Comparison of ENCODE assay signal across 1 cellular context in the genomic region with DNA sequence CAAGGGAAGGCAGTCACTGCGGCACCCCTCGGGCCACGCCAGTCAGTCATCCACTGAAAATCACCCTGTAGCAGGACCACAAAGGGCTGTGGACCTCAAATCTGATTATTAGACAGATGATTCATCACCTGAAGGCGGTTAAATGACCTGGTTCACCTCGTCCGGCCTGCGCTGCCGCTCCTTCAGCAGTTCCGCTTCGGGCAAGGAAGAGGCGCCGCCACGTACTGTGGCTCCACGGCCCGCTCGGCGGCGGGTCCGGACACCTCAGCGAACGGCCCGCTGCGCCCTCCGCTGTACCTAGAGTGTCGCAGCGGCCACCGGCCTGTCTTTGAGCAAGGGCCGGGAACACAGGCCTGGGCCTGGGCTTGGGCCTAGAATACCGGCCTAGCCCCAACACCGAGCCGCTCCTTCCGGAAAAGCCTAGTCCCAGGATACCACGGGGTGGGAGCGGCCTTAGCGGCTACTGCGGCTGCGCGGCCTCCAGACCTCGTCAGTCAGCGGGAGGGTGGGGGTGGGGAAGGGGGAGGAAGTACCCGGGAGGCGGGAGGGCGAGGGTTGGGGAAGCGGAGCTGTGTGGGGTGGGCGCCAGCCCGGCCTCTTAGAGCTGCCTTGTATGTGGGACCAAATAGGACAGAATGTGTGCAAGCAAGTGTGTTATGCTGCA.
TF ChIP-seq lines count a peak whose summit lies in the region.

A gene with protein sequence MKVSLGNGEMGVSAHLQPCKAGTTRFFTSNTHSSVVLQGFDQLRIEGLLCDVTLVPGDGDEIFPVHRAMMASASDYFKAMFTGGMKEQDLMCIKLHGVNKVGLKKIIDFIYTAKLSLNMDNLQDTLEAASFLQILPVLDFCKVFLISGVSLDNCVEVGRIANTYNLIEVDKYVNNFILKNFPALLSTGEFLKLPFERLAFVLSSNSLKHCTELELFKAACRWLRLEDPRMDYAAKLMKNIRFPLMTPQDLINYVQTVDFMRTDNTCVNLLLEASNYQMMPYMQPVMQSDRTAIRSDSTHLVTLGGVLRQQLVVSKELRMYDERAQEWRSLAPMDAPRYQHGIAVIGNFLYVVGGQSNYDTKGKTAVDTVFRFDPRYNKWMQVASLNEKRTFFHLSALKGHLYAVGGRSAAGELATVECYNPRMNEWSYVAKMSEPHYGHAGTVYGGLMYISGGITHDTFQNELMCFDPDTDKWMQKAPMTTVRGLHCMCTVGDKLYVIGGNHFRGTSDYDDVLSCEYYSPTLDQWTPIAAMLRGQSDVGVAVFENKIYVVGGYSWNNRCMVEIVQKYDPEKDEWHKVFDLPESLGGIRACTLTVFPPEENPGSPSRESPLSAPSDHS (minus strand): TSS at position 436 of the 664 bp plus-strand sequence. CDS start 545 bp downstream, outside the sequence.

TF ChIP-seq in HepG2, 621 proteins besides CTCF, POLR2A, EP300 and RAD21 (continued from another document and continues in another):
- no peak for TF ChIP-seq FOXP4 (CRISPR knock-in tag; IDR thresholded peaks at IDR 0.05)
- TF ChIP-seq CBX2 (IDR thresholded peaks at IDR 0.05; ENCODE audit: low read depth, low read length): no peak
- no peak for TF ChIP-seq CBX2 (CRISPR knock-in tag; IDR thresholded peaks at IDR 0.05; ENCODE audit: low read depth)
- no peak; the same call in 1 of the 2 replicates for TF ChIP-seq GABPA (IDR thresholded peaks at IDR 0.05; ENCODE audit: low read depth, low read length)
- peak; percentile 72 for TF ChIP-seq GABPA (CRISPR knock-in tag; IDR thresholded peaks at IDR 0.05; ENCODE audit: low read depth)
- no peak for TF ChIP-seq ZNF136 (CRISPR knock-in tag; IDR thresholded peaks at IDR 0.05; ENCODE audit: low read depth)
- TF ChIP-seq BCL6 (CRISPR knock-in tag; IDR thresholded peaks at IDR 0.05): 0 out of 2 replicates have a peak, but pooled peaks have one; percentile 5
- peak; percentile 72; the same call in 1 of the 2 replicates for TF ChIP-seq ZSCAN21 (CRISPR knock-in tag; IDR thresholded peaks at IDR 0.05; ENCODE audit: borderline replicate concordance)
- TF ChIP-seq ZNF891 (CRISPR knock-in tag; IDR thresholded peaks at IDR 0.05): peak; percentile 51; the same call in 1 of the 2 replicates
- no peak for TF ChIP-seq RCOR2 (CRISPR knock-in tag; IDR thresholded peaks at IDR 0.05)
- TF ChIP-seq HDAC1 (CRISPR knock-in tag; IDR thresholded peaks at IDR 0.05): peak; percentile 75
- peak; percentile 72; the same call in 1 of the 2 replicates for TF ChIP-seq ZNF784 (CRISPR knock-in tag; IDR thresholded peaks at IDR 0.05; ENCODE audit: borderline replicate concordance)
- 0 out of 2 replicates have a peak, but pooled peaks have one; percentile 22 for TF ChIP-seq ATF2 (CRISPR knock-in tag; IDR thresholded peaks at IDR 0.05)
- peak; percentile 80 for TF ChIP-seq ARNT2 (CRISPR knock-in tag; IDR thresholded peaks at IDR 0.05; ENCODE audit: low read depth)
- TF ChIP-seq, protein P1, sequence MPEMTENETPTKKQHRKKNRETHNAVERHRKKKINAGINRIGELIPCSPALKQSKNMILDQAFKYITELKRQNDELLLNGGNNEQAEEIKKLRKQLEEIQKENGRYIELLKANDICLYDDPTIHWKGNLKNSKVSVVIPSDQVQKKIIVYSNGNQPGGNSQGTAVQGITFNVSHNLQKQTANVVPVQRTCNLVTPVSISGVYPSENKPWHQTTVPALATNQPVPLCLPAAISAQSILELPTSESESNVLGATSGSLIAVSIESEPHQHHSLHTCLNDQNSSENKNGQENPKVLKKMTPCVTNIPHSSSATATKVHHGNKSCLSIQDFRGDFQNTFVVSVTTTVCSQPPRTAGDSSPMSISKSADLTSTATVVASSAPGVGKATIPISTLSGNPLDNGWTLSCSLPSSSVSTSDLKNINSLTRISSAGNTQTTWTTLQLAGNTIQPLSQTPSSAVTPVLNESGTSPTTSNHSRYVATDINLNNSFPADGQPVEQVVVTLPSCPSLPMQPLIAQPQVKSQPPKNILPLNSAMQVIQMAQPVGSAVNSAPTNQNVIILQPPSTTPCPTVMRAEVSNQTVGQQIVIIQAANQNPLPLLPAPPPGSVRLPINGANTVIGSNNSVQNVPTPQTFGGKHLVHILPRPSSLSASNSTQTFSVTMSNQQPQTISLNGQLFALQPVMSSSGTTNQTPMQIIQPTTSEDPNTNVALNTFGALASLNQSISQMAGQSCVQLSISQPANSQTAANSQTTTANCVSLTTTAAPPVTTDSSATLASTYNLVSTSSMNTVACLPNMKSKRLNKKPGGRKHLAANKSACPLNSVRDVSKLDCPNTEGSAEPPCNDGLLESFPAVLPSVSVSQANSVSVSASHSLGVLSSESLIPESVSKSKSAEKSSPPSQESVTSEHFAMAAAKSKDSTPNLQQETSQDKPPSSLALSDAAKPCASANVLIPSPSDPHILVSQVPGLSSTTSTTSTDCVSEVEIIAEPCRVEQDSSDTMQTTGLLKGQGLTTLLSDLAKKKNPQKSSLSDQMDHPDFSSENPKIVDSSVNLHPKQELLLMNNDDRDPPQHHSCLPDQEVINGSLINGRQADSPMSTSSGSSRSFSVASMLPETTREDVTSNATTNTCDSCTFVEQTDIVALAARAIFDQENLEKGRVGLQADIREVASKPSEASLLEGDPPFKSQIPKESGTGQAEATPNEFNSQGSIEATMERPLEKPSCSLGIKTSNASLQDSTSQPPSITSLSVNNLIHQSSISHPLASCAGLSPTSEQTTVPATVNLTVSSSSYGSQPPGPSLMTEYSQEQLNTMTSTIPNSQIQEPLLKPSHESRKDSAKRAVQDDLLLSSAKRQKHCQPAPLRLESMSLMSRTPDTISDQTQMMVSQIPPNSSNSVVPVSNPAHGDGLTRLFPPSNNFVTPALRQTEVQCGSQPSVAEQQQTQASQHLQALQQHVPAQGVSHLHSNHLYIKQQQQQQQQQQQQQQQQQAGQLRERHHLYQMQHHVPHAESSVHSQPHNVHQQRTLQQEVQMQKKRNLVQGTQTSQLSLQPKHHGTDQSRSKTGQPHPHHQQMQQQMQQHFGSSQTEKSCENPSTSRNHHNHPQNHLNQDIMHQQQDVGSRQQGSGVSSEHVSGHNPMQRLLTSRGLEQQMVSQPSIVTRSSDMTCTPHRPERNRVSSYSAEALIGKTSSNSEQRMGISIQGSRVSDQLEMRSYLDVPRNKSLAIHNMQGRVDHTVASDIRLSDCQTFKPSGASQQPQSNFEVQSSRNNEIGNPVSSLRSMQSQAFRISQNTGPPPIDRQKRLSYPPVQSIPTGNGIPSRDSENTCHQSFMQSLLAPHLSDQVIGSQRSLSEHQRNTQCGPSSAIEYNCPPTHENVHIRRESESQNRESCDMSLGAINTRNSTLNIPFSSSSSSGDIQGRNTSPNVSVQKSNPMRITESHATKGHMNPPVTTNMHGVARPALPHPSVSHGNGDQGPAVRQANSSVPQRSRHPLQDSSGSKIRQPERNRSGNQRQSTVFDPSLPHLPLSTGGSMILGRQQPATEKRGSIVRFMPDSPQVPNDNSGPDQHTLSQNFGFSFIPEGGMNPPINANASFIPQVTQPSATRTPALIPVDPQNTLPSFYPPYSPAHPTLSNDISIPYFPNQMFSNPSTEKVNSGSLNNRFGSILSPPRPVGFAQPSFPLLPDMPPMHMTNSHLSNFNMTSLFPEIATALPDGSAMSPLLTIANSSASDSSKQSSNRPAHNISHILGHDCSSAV (CRISPR knock-in tag; IDR thresholded peaks at IDR 0.05; ENCODE audit: borderline replicate concordance): no peak
- no peak for TF ChIP-seq ZEB1 (IDR thresholded peaks at IDR 0.05; ENCODE audit: insufficient replicate concordance, low read depth)
- no peak for TF ChIP-seq HMG20A (CRISPR knock-in tag; IDR thresholded peaks at IDR 0.05; ENCODE audit: borderline replicate concordance)
- TF ChIP-seq ZBTB38 (CRISPR knock-in tag; IDR thresholded peaks at IDR 0.05): 0 out of 2 replicates have a peak, but pooled peaks have one; percentile 33
- peak; percentile 54; the same call in 1 of the 2 replicates for TF ChIP-seq AFF4 (CRISPR knock-in tag; IDR thresholded peaks at IDR 0.05)
- TF ChIP-seq EEA1 (CRISPR knock-in tag; IDR thresholded peaks at IDR 0.05; ENCODE audit: borderline replicate concordance): peak; percentile 85; the same call in 1 of the 2 replicates
- 0 out of 2 replicates have a peak, but pooled peaks have one; percentile 55 for TF ChIP-seq ZNF44 (CRISPR knock-in tag; IDR thresholded peaks at IDR 0.05)
- no peak for TF ChIP-seq PHF5A (CRISPR knock-in tag; IDR thresholded peaks at IDR 0.05; ENCODE audit: low read depth, unreplicated experiment)
- TF ChIP-seq SP140L (CRISPR knock-in tag; IDR thresholded peaks at IDR 0.05; ENCODE audit: borderline replicate concordance): peak; percentile 58; the same call in 1 of the 2 replicates
- peak; percentile 68; the same call in 1 of the 2 replicates for TF ChIP-seq ZSCAN20 (CRISPR knock-in tag; IDR thresholded peaks at IDR 0.05; ENCODE audit: borderline replicate concordance)
- peak; percentile 54; the same call in 1 of the 2 replicates for TF ChIP-seq HMG20B (CRISPR knock-in tag; conservative IDR thresholded peaks at IDR 0.05)
- TF ChIP-seq THAP11 (CRISPR knock-in tag; IDR thresholded peaks at IDR 0.05): peak; percentile 69; the same call in 1 of the 2 replicates
- TF ChIP-seq DPF2 (CRISPR knock-in tag; IDR thresholded peaks at IDR 0.05; ENCODE audit: borderline replicate concordance, low read depth): no peak
- peak; percentile 85; the same call in 1 of the 2 replicates for TF ChIP-seq EED (CRISPR knock-in tag; IDR thresholded peaks at IDR 0.05)
